In genomic region chr1:19799233-19799876, GRCh38 we compare ENCODE assay signal across 9 cellular contexts. TPM values are rescaled to one million over a fixed set of nuclear protein-coding genes. Genes with fewer than 3 reads are reported as not detected.
A peak's percentile ranks its signal among the peaks of the same experiment; 100 is the strongest.
DNase-seq lines count a peak whose midpoint lies in the region; ATAC-seq and TF ChIP-seq lines count a peak whose summit lies in the region.
"Had no signal": no experiment of that assay in that cellular context is flagged by ENCODE, and none has a peak within 500 bp of the region (broad histone marks: within the 10 kb centered on the region; RNA-seq: fewer than 3 reads in every experiment).

No MANE protein-coding gene starts in this region.

- peak; percentile 80 for ATAC-seq in GM18498 (IDR thresholded peaks at IDR 0.05; ENCODE audit: unreplicated experiment)
- peak; percentile 50 for ATAC-seq in HG02973 (IDR thresholded peaks at IDR 0.05; ENCODE audit: unreplicated experiment)
- peak; percentile 88 to 90 for ATAC-seq in left cardiac atrium
- no peak for ATAC-seq in GM18873 (IDR thresholded peaks at IDR 0.05; ENCODE audit: low FRiP score, unreplicated experiment)

- TF ChIP-seq POLR2A in sigmoid colon (IDR thresholded peaks at IDR 0.05): no peak

- intact Hi-C loops in left cardiac atrium (cut with DNase I): no loop called here
- intact Hi-C loops in sigmoid colon (cut with DNase I): loop anchor here (5.0 kb wide), 2 partner anchors 82 to 83 kb away; partner anchors contain the start of gene OTUD3

- TF ChIP-seq CTCF in sigmoid colon (IDR thresholded peaks at IDR 0.05): peak; percentile 9 to 54 (median 39)

- TF ChIP-seq EP300 in sigmoid colon (IDR thresholded peaks at IDR 0.05): no peak

- peak overlapping the region; percentile 82 to 85 (median 84) for H3K27ac ChIP-seq in sigmoid colon

- H3K9me3 ChIP-seq in sigmoid colon: no peaks in the 10 kb centered on the region

- H3K4me1 ChIP-seq in sigmoid colon: peaks cover 0 to 18% (median 12%) of the 10 kb centered on the region in 4 donors

- peak; percentile 47 for DNase-seq in RPMI7951 (ENCODE audit: low read depth)
- DNase-seq in activated naive CD4-positive, alpha-beta T cell treated with Interleukin-2 at 50 U/mL for 16 hours: peak; percentile 66
- peak; percentile 71 for DNase-seq in left cardiac atrium
- DNase-seq in sigmoid colon: peak; percentile 69
- no peak for DNase-seq in T1000 (lab: John Stamatoyannopoulos, UW)

- H3K27me3 ChIP-seq in sigmoid colon: no peaks in the 10 kb centered on the region

- H3K36me3 ChIP-seq in sigmoid colon: peaks cover 0 to 14% (median 0%) of the 10 kb centered on the region in 4 donors

- 1 to 2% methylated on average over 38 of the region's 38 CpGs for WGBS in sigmoid colon, 2 donors

- peak overlapping the region; percentile 40 to 70 (median 68) for H3K4me3 ChIP-seq in sigmoid colon

RNA-seq across cellular contexts. Expression of gene TMCO4, which starts 0.4 kb away (rescaled TPM):
- total RNA-seq in RPMI7951 (2014; rRNA removed; shearing (Covaris generic)): 7.9 and 13.2 TPM in 2 replicates
- 10 to 100 TPM in 1 of 2 donors, 1 to 10 TPM in 1; 9.0 to 10.1 TPM for total RNA-seq in left cardiac atrium
- 10 to 100 TPM; 16.3 to 24.2 (median 22.0) TPM for total RNA-seq in sigmoid colon
- 10 to 100 TPM; 16.4 to 25.1 (median 17.4) TPM for polyA plus RNA-seq in sigmoid colon

RNA-seq across cellular contexts. Expression of gene RNF186, which starts 15.7 kb away (rescaled TPM):
- total RNA-seq in RPMI7951 (2014; rRNA removed; shearing (Covaris generic)): not detected in 2 replicates
- total RNA-seq in left cardiac atrium: not detected
- not detected for total RNA-seq in sigmoid colon
- 10 to 100 TPM; 13.8 to 34.3 (median 19.7) TPM for polyA plus RNA-seq in sigmoid colon
- total RNA-seq: subcutaneous adipose tissue had no signal
